Comparison of ENCODE assay signal across 8 cellular contexts in genomic region chr9:121707477-121708424, GRCh38. TPM values are rescaled to one million over a fixed set of nuclear protein-coding genes. Genes with fewer than 3 reads are reported as not detected.
DNase-seq lines count a peak whose midpoint lies in the region; ATAC-seq and TF ChIP-seq lines count a peak whose summit lies in the region.

No MANE protein-coding gene starts in this region.

- peak overlapping the region; percentile 87 for H3K27ac ChIP-seq in MM.1S (ENCODE audit: low read length)
- peak overlapping the region in 1 of 4 donors; percentile 11 for H3K27ac ChIP-seq in esophagus squamous epithelium
- H3K27ac ChIP-seq in stomach, result peak overlapping the region in 1 of 5 donors; percentile 16

- peak; percentile 84 for ATAC-seq in HG02642 (IDR thresholded peaks at IDR 0.05; ENCODE audit: poor library complexity, unreplicated experiment)
- peak; percentile 81 for ATAC-seq in stimulated activated naive CD8-positive, alpha-beta T cell treated with anti-CD3 and anti-CD28 coated beads, Interleukin-15, amount 100 ng/mL, for 72 hours

- H3K9me3 ChIP-seq in MM.1S (replicated peaks; ENCODE audit: insufficient read depth, low read length), result no peaks in the 10 kb centered on the region
- H3K9me3 ChIP-seq in esophagus squamous epithelium, result no peaks in the 10 kb centered on the region
- H3K9me3 ChIP-seq in stomach, result no peaks in the 10 kb centered on the region

- peaks cover 23% of the 10 kb centered on the region for H3K4me1 Mint-ChIP-seq in activated naive CD4-positive, alpha-beta T cell treated with anti-CD3 and anti-CD28 coated beads, Interleukin-2, amount 10 ng/mL, durations not matched to agents 7 days and 5 days
- H3K4me1 Mint-ChIP-seq in stimulated activated naive CD8-positive, alpha-beta T cell treated with anti-CD3 and anti-CD28 coated beads, Interleukin-15, amount 100 ng/mL, for 72 hours, result peaks cover 12% of the 10 kb centered on the region

- no peaks in the 10 kb centered on the region for H4K20me1 ChIP-seq in MM.1S (ENCODE audit: insufficient read depth, low read length)

- H3K79me2 ChIP-seq in MM.1S (ENCODE audit: low read length), result no peaks in the 10 kb centered on the region

- H3K9me3 Mint-ChIP-seq in activated naive CD4-positive, alpha-beta T cell treated with anti-CD3 and anti-CD28 coated beads, Interleukin-2, amount 10 ng/mL, durations not matched to agents 7 days and 5 days, result no peaks in the 10 kb centered on the region
- H3K9me3 Mint-ChIP-seq in stimulated activated naive CD8-positive, alpha-beta T cell treated with anti-CD3 and anti-CD28 coated beads, Interleukin-15, amount 100 ng/mL, for 72 hours, result no peaks in the 10 kb centered on the region

- no peak for TF ChIP-seq CTCF in MM.1S (IDR thresholded peaks at IDR 0.05; ENCODE audit: low read length)
- no peak for TF ChIP-seq CTCF in esophagus squamous epithelium (IDR thresholded peaks at IDR 0.05)
- no peak for TF ChIP-seq CTCF in stomach (IDR thresholded peaks at IDR 0.05)

- CTCF ChIA-PET in activated naive CD4-positive, alpha-beta T cell treated with anti-CD3 and anti-CD28 coated beads, Interleukin-2, amount 10 ng/mL, durations not matched to agents 7 days and 5 days (lab: Charles Lee), result no interaction called here

- peak; percentile 48 for DNase-seq in activated naive CD4-positive, alpha-beta T cell treated with anti-CD3 and anti-CD28 coated beads, Interleukin-2, amount 10 ng/mL, durations not matched to agents 7 days and 5 days
- DNase-seq in activated naive CD4-positive, alpha-beta T cell treated with anti-CD3 and anti-CD28 coated beads, Interleukin-2, amount 50 U/mL, for 16 hours, result no peak
- peak; percentile 89 for DNase-seq in MM.1S
- peak in 1 of 2 donors; percentile 33 for DNase-seq in stimulated activated naive CD8-positive, alpha-beta T cell treated with anti-CD3 and anti-CD28 coated beads, Interleukin-15, amount 100 ng/mL, for 72 hours
- no peak for DNase-seq in esophagus squamous epithelium (lab: John Stamatoyannopoulos, UW)
- DNase-seq in NOMO-1 (lab: John Stamatoyannopoulos, UW; ENCODE audit: unreplicated experiment in 2 of 2), result no peak
- DNase-seq in stomach, result no peak

- H3K4me3 ChIP-seq in MM.1S (ENCODE audit: low read length) (peak overlapping the region; percentile 32; the same call in 1 of the 2 replicates), esophagus squamous epithelium (no peak overlapping the region), stomach (no peak overlapping the region)

- WGBS in esophagus squamous epithelium, 2 donors, result 41 to 42% methylated on average over 5 to 7 of the region's 7 CpGs
- 64 to 73% (median 66%) methylated on average over 7 of the region's 7 CpGs for WGBS in stomach, 5 donors

- peak overlapping the region; percentile 72 for H2AFZ ChIP-seq in MM.1S (ENCODE audit: low read length)

- H3K36me3 Mint-ChIP-seq in activated naive CD4-positive, alpha-beta T cell treated with anti-CD3 and anti-CD28 coated beads, Interleukin-2, amount 10 ng/mL, durations not matched to agents 7 days and 5 days, result no peaks in the 10 kb centered on the region

- intact Hi-C loops in esophagus squamous epithelium (cut with DNase I), result no loop called here
- intact Hi-C loops in stomach (cut with DNase I; ENCODE audit: low total_unique reads), result no loop called here

- no peak for TF ChIP-seq EP300 in stomach (IDR thresholded peaks at IDR 0.05)

- no peaks in the 10 kb centered on the region for H3K36me3 ChIP-seq in MM.1S (replicated peaks; ENCODE audit: insufficient read depth, low read length)
- H3K36me3 ChIP-seq in esophagus squamous epithelium, result no peaks in the 10 kb centered on the region
- H3K36me3 ChIP-seq in stomach, result no peaks in the 10 kb centered on the region

- H3K9ac ChIP-seq in MM.1S (ENCODE audit: low read length), result peak overlapping the region; percentile 30; the same call in 1 of the 2 replicates

- peaks cover 46% of the 10 kb centered on the region for H3K27me3 Mint-ChIP-seq in activated naive CD4-positive, alpha-beta T cell treated with anti-CD3 and anti-CD28 coated beads, Interleukin-2, amount 10 ng/mL, durations not matched to agents 7 days and 5 days
- peaks cover 18% of the 10 kb centered on the region for H3K27me3 Mint-ChIP-seq in stimulated activated naive CD8-positive, alpha-beta T cell treated with anti-CD3 and anti-CD28 coated beads, Interleukin-15, amount 100 ng/mL, for 72 hours

- TF ChIP-seq POLR2A in esophagus squamous epithelium (IDR thresholded peaks at IDR 0.05) (no peak), stomach (IDR thresholded peaks at IDR 0.05) (no peak)

- H3K4me3 Mint-ChIP-seq in activated naive CD4-positive, alpha-beta T cell treated with anti-CD3 and anti-CD28 coated beads, Interleukin-2, amount 10 ng/mL, durations not matched to agents 7 days and 5 days, result no peak overlapping the region
- H3K4me3 Mint-ChIP-seq in stimulated activated naive CD8-positive, alpha-beta T cell treated with anti-CD3 and anti-CD28 coated beads, Interleukin-15, amount 100 ng/mL, for 72 hours, result no peak overlapping the region

- peak overlapping the region; percentile 47 for H3K27ac Mint-ChIP-seq in activated naive CD4-positive, alpha-beta T cell treated with anti-CD3 and anti-CD28 coated beads, Interleukin-2, amount 10 ng/mL, durations not matched to agents 7 days and 5 days
- H3K27ac Mint-ChIP-seq in stimulated activated naive CD8-positive, alpha-beta T cell treated with anti-CD3 and anti-CD28 coated beads, Interleukin-15, amount 100 ng/mL, for 72 hours, result peak overlapping the region in 1 of 2 donors; percentile 23

- H3K4me1 ChIP-seq in MM.1S (ENCODE audit: low read length) (peaks cover 29% of the 10 kb centered on the region), esophagus squamous epithelium (peaks cover 30 to 100% (median 54%) of the 10 kb centered on the region in 3 donors), stomach (peaks cover 0 to 43% (median 22%) of the 10 kb centered on the region in 4 donors)

- H3K27me3 ChIP-seq in MM.1S (replicated peaks; ENCODE audit: insufficient read depth, low read length) (no peaks in the 10 kb centered on the region), esophagus squamous epithelium (no peaks in the 10 kb centered on the region), stomach (no peaks in the 10 kb centered on the region)

- H3K4me2 ChIP-seq in MM.1S (ENCODE audit: low read depth, low read length), result peak overlapping the region; percentile 92

- H3F3A ChIP-seq in MM.1S (ENCODE audit: insufficient read depth, low read length), result peaks cover 14% of the 10 kb centered on the region

- H3K9me2 ChIP-seq in MM.1S (replicated peaks; ENCODE audit: insufficient read depth, low read length), result no peaks in the 10 kb centered on the region

RNA-seq across cellular contexts. Expression of gene DAB2IP, which starts 56.3 kb away (rescaled TPM):
- total RNA-seq in esophagus squamous epithelium (10 to 100 TPM; 28.3 to 48.8 (median 38.1) TPM), stomach (100 to 1,000 TPM in 1 of 5 donors, 10 to 100 TPM in 4; 32.1 to 303 (median 63.6) TPM)
- 10 to 100 TPM; 17.5 to 27.6 (median 25.5) TPM for polyA plus RNA-seq in stomach

Comparison
In these comparisons a context has a peak if more than half of its experiments do, and no peak if none do; other contexts are left out.
1. DNase-seq: peak in activated naive CD4-positive, alpha-beta T cell treated with anti-CD3 and anti-CD28 coated beads, Interleukin-2, amount 10 ng/mL, durations not matched to agents 7 days and 5 days (single experiment) and MM.1S (single experiment); none in activated naive CD4-positive, alpha-beta T cell treated with anti-CD3 and anti-CD28 coated beads, Interleukin-2, amount 50 U/mL, for 16 hours (single experiment), esophagus squamous epithelium (single experiment), NOMO-1 (0 of 2) and stomach (single experiment).